ENCODE assay signal across 24 cellular contexts in the genomic region with DNA sequence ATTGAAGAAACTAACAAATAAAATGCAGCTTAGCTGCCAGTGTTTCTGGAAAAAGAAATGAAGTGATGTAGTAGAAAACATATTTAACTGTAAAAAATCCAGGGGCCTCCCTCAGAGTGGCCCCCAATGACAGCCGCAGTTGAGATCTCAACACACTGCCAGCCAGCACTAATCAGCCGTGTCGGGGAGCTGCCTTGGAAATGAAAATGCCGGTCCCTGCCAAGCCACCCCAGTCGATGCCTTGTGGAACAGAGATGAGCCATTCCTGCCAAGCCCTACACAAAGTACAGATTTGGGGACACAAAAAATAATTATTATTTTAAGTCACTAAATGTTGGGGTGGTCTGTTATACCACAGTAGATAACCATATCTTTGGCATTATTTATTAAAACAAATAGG.
"Had no signal": no experiment of that assay in that cellular context is flagged by ENCODE, and none has a peak within 500 bp of the region (broad histone marks: within the 10 kb centered on the region; RNA-seq: fewer than 3 reads in every experiment).

No MANE protein-coding gene starts in this region.

- H3K27ac ChIP-seq: coronary artery, esophagus squamous epithelium, lower lobe of right lung, neural progenitor cell, parathyroid adenoma, right atrium auricular region, stomach, thyroid gland, vagina had no signal

- H3K4me1 ChIP-seq: esophagus squamous epithelium, lower lobe of right lung, neural progenitor cell, parathyroid adenoma, right atrium auricular region, stomach, thyroid gland, vagina had no signal

- H3K9ac ChIP-seq: neural progenitor cell, parathyroid adenoma had no signal

- FAIRE-seq: keratinocyte had no signal

- ATAC-seq: left ventricle myocardium superior; lower lobe of right lung; natural killer cell treated with Interleukin-12 subunit alpha and Interleukin-12 subunit beta and Interleukin-15 and Interleukin-18, amount 100 ng/mL, for 72 hours; sciatic nerve; stimulated activated effector memory CD8-positive, alpha-beta T cell treated with anti-CD3 and anti-CD28 coated beads, Interleukin-12 subunit alpha, Interleukin-12 subunit beta, amount 100 ng/mL, for 72 hours had no signal

- DNase-seq: dermis blood vessel endothelial cell; effector memory CD4-positive, alpha-beta T cell; erythroblast; esophagus squamous epithelium; foreskin melanocyte; glutamatergic neuron; left ventricle myocardium superior; lower lobe of right lung; naive B cell; stimulated activated CD4-positive, alpha-beta T cell treated with anti-CD3 and anti-CD28 coated beads, Interleukin-2, amount 100 ng/mL, for 24 hours; stimulated activated CD4-positive, alpha-beta T cell treated with anti-CD3 and anti-CD28 coated beads, Interleukin-4, amount 100 ng/mL, for 24 hours; stimulated activated naive CD4-positive, alpha-beta T cell treated with Interleukin-2 at 50 U/mL for 16 hours; stomach; trophoblast cell had no signal

- H3K27me3 ChIP-seq: esophagus squamous epithelium, neural progenitor cell, right atrium auricular region, stomach, thyroid gland, vagina had no signal

- H3K9me3 ChIP-seq: esophagus squamous epithelium, lower lobe of right lung, right atrium auricular region, stomach, thyroid gland, vagina had no signal

- H3K4me3 ChIP-seq: coronary artery, esophagus squamous epithelium, lower lobe of right lung, neural progenitor cell, right atrium auricular region, stomach, thyroid gland, vagina had no signal

- H3K4me2 ChIP-seq: neural progenitor cell had no signal

- H2AFZ ChIP-seq: neural progenitor cell, parathyroid adenoma had no signal

- H3K79me2 ChIP-seq: parathyroid adenoma had no signal

- H3K36me3 ChIP-seq: esophagus squamous epithelium, lower lobe of right lung, neural progenitor cell, right atrium auricular region, stomach, thyroid gland, vagina had no signal
